1 cellular context compared by ENCODE assay signal in the genomic region with DNA sequence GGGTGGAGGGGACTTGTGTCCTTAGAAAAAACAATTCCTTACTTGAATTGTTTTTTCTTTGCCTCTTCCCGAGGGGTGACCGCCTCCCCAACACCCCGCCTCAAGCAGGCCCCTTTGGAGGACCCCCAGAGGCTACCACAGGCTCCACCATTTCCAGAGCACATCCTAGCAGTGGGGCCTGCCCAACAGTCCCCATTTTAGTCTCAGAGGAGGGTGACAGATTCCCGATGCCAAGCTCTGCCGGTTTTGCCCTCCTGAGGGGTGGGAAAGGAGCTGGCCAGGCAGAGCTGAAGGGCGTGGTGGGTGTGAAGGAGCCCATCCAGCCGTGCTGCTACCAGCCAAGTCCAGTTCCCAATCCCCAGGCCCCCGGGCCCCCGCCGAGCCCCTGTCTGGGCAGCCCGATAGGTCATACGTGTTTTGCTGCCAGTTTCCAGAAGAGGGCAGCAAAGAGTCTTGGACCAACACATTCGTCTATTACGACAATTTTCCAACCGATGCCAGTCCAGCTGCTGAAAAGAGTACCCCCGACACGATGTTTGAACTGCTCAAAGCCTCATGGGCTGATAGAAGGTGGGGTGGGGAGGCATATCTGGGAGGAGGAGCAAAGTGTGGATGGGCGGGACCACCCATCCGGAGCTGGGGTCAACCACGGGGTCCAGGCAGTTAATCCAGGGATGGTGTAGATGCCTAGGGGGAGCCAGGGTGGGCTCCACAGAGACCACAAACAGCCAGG.
TF ChIP-seq lines count a peak whose summit lies in the region.

No MANE protein-coding gene starts in this region.

TF ChIP-seq in neural cell, 6 proteins besides CTCF, POLR2A, EP300 and RAD21:
- TF ChIP-seq SMC3 (conservative IDR thresholded peaks at IDR 0.05; ENCODE audit: poor library complexity), result peak; percentile 63
- no peak for TF ChIP-seq MXI1 (conservative IDR thresholded peaks at IDR 0.05; ENCODE audit: poor library complexity, severe bottlenecking)
TF ChIP-seq in neural cell: peak in this region for 1.
